In genomic region chr11:125110996-125111340, GRCh38 we compare ENCODE assay signal across 8 cellular contexts. TPM values are rescaled to one million over a fixed set of nuclear protein-coding genes. Genes with fewer than 3 reads are reported as not detected.
DNase-seq lines count a peak whose midpoint lies in the region; ATAC-seq and TF ChIP-seq lines count a peak whose summit lies in the region.

No MANE protein-coding gene starts in this region.

- DNase-seq in activated CD8-positive, alpha-beta memory T cell treated with anti-CD3 and anti-CD28 coated beads for 24 hours, result peak; percentile 69
- no peak for DNase-seq in activated CD8-positive, alpha-beta memory T cell treated with anti-CD3 and anti-CD28 coated beads, Interleukin-2, amount 50 U/mL, for 4 hours
- peak; percentile 49 for DNase-seq in NCI-H146 treated with DMSO at 0.1 percent for 48 hours (lab: John Stamatoyannopoulos, UW; ENCODE audit: unreplicated experiment)
- DNase-seq in astrocyte of the cerebellum (ENCODE audit: low read depth), result no peak
- no peak for DNase-seq in right lobe of liver
- DNase-seq in testis, result peak; percentile 19
- no peak for DNase-seq in medulla oblongata (ENCODE audit: extremely low spot score)

- TF ChIP-seq CTCF in astrocyte of the cerebellum (IDR thresholded peaks at IDR 0.05; ENCODE audit: low read depth, low read length, missing control alignments) (no peak), right lobe of liver (IDR thresholded peaks at IDR 0.05) (no peak), testis (IDR thresholded peaks at IDR 0.05) (no peak)

- H3K36me3 ChIP-seq in right lobe of liver, result no peaks in the 10 kb centered on the region
- no peaks in the 10 kb centered on the region for H3K36me3 ChIP-seq in testis (ENCODE audit: low read depth, missing control alignments)

- in situ Hi-C loops in astrocyte of the cerebellum (cut with HindIII; ENCODE audit: low sequenced_read_pairs), result no loop called here

- H3K9me3 ChIP-seq in right lobe of liver, result no peaks in the 10 kb centered on the region
- no peaks in the 10 kb centered on the region for H3K9me3 ChIP-seq in testis

- H3K4me3 ChIP-seq in astrocyte of the cerebellum (ENCODE audit: low read depth, low read length) (peak overlapping the region; percentile 64), right lobe of liver (peak overlapping the region; percentile 81 to 87 (median 81)), testis (peak overlapping the region; percentile 69 to 83)

- peaks cover 0 to 4% (median 2%) of the 10 kb centered on the region in 4 donors for H3K4me1 ChIP-seq in right lobe of liver
- H3K4me1 ChIP-seq in testis, result no peaks in the 10 kb centered on the region

- H3K27me3 ChIP-seq in right lobe of liver (no peaks in the 10 kb centered on the region), testis (no peaks in the 10 kb centered on the region)

- ATAC-seq in right lobe of liver (peak in 1 of 4 donors; percentile 12), HG03565 (IDR thresholded peaks at IDR 0.05; ENCODE audit: unreplicated experiment) (no peak)

- intact Hi-C loops in right lobe of liver (cut with DNase I), result no loop called here
- intact Hi-C loops in testis (cut with DNase I; ENCODE audit: low total_unique reads), result no loop called here

- TF ChIP-seq POLR2A in right lobe of liver (IDR thresholded peaks at IDR 0.05) (no peak), testis (IDR thresholded peaks at IDR 0.05) (no peak)

- WGBS in right lobe of liver (ENCODE audit: insufficient coverage, low coverage, low lambda C conversion rate, missing lambda C conversion rate), result 0% methylated on average over 9 of the region's 9 CpGs
- 0% methylated on average over 9 of the region's 9 CpGs for WGBS in testis, 2 donors

- H3K27ac ChIP-seq in right lobe of liver, result peak overlapping the region; percentile 63 to 70 (median 63)
- H3K27ac ChIP-seq in testis, result peak overlapping the region; percentile 48 to 81

RNA-seq across cellular contexts. Expression of gene TMEM218, which starts 0.5 kb away (rescaled TPM):
- 10 to 100 TPM in 4 of 6 experiments, 1 to 10 TPM in 2; 7.4 to 13.5 (median 10.5) TPM for total RNA-seq in right lobe of liver
- 10 to 100 TPM; 15.1 to 17.2 TPM for total RNA-seq in testis
- polyA plus RNA-seq in testis (ENCODE audit: insufficient read depth, low read depth, low replicate concordance), result 17.7 TPM

RNA-seq across cellular contexts. Expression of gene SLC37A2, which starts 47.9 kb away (rescaled TPM):
- total RNA-seq in right lobe of liver, result 10 to 100 TPM in 1 of 6 experiments, 1 to 10 TPM in 5; 3.4 to 14.2 (median 4.7) TPM
- 1 to 10 TPM; 3.0 to 7.6 TPM for total RNA-seq in testis
- 6.2 TPM for polyA plus RNA-seq in testis (ENCODE audit: insufficient read depth, low read depth, low replicate concordance)

RNA-seq across cellular contexts. Expression of gene PKNOX2, which starts 53.6 kb away (rescaled TPM):
- total RNA-seq in right lobe of liver, result under 1 TPM; 0.09 to 0.31 (median 0.14) TPM
- total RNA-seq in testis, result 1 to 10 TPM; 5.5 to 7.3 TPM
- 10.4 TPM for polyA plus RNA-seq in testis (ENCODE audit: insufficient read depth, low read depth, low replicate concordance)

Comparison
In these comparisons a context has a peak if more than half of its experiments do, and no peak if none do; other contexts are left out.
1. DNase-seq: peak in activated CD8-positive, alpha-beta memory T cell treated with anti-CD3 and anti-CD28 coated beads for 24 hours (single experiment), NCI-H146 treated with DMSO at 0.1 percent for 48 hours (single experiment) and testis (single experiment); none in activated CD8-positive, alpha-beta memory T cell treated with anti-CD3 and anti-CD28 coated beads, Interleukin-2, amount 50 U/mL, for 4 hours (single experiment), astrocyte of the cerebellum (single experiment), right lobe of liver (0 of 3) and medulla oblongata (single experiment).
2. RNA of gene PKNOX2, which starts 53.6 kb away (total RNA-seq): 5.5 to 7.3 TPM in testis; 0.09 to 0.31 TPM in right lobe of liver; every median in the first group is over 4 times any median in the second.
3. Peak in every context shown above with its lines, with median percentiles within 50 percentile points of each other: H3K4me3 ChIP-seq.